ENCODE assay signal across 1 cellular context in the genomic region with DNA sequence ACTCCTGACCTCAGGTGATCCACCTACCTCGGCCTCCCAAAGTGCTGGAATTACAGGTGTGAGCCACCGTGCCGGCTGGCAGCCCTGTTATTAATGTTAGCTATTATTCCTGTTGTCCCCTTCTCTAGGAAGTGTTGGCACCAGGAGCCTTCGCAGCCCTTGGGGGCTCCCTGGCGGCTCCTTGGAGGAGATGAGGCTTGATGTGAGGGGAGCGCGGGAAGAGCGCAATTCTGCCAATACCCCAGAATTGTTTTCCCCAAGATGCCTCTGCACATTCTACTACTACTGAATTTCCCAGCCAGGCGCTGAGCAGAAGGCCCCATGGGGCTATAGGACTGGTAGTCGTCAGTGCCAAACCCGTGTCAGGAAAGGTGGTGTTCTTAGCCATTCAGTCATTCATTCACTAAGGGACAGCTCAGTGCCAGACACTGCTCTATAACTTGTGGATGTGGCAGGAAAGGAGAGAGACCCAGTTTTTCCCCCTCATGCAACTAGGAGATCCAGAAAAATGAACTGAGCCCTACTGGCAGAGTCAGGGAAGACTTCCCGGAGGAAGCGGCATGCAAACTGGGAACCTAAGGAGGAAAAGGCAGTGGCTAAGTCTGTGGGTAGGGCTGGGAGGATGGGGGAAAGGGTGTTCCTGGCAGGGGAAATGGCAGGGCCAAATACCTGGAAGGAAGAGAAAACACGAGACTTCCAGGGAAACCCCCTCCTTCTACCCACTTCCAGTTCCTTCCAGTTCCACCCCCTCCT.
TF ChIP-seq lines count a peak whose summit lies in the region.

No MANE protein-coding gene starts in this region.

TF ChIP-seq in H1, 55 proteins besides CTCF, POLR2A, EP300 and RAD21:
- TF ChIP-seq KDM5A (IDR thresholded peaks at IDR 0.05; ENCODE audit: low read length), result no peak
- TF ChIP-seq CTBP2 (IDR thresholded peaks at IDR 0.05; ENCODE audit: borderline replicate concordance, insufficient read depth, insufficient read length, low read length), result no peak
- TF ChIP-seq PHF8 (conservative IDR thresholded peaks at IDR 0.05; ENCODE audit: low read depth, low read length), result no peak
- no peak for TF ChIP-seq POLR2AphosphoS5 (IDR thresholded peaks at IDR 0.05; ENCODE audit: low read depth, low read length)
- no peak for TF ChIP-seq BCL11A (IDR thresholded peaks at IDR 0.05; ENCODE audit: low read depth in 2 of 2, low read length in 2 of 2)
- TF ChIP-seq CBX5 (IDR thresholded peaks at IDR 0.05; ENCODE audit: low read depth, low read length), result no peak
- no peak for TF ChIP-seq JUN (IDR thresholded peaks at IDR 0.05; ENCODE audit: low read depth, low read length)
- no peak for TF ChIP-seq HDAC6 (IDR thresholded peaks at IDR 0.05; ENCODE audit: low read depth, low read length)
- TF ChIP-seq, protein P1, sequence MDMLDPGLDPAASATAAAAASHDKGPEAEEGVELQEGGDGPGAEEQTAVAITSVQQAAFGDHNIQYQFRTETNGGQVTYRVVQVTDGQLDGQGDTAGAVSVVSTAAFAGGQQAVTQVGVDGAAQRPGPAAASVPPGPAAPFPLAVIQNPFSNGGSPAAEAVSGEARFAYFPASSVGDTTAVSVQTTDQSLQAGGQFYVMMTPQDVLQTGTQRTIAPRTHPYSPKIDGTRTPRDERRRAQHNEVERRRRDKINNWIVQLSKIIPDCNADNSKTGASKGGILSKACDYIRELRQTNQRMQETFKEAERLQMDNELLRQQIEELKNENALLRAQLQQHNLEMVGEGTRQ (IDR thresholded peaks at IDR 0.05; ENCODE audit: low read length), result no peak
- TF ChIP-seq JUND (IDR thresholded peaks at IDR 0.05; ENCODE audit: low read length), result no peak
